Comparison of ENCODE assay signal across 22 cellular contexts in the genomic region with DNA sequence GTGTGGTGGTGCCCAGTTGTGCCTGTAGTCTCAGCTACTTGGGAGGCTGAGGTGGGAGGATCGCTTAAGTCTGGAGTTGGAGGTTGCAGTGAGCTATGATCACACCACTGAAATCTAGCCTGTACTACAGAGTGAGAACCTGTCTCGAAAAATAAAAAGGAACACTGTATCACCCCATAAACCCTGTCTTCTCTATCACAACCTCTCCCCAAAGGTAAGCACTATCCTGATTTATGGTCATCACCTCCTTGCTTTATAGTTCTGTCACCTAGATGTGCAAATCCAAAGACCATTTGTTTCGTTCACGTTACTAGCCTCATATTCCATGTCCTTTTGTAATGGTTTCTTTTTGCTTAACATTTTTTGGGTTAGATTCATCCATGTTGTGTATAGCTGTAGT. TPM values are rescaled to one million over a fixed set of nuclear protein-coding genes. Genes with fewer than 3 reads are reported as not detected.
DNase-seq lines count a peak whose midpoint lies in the region; ATAC-seq, FAIRE-seq and TF ChIP-seq lines count a peak whose summit lies in the region.
"Had no signal": no experiment of that assay in that cellular context is flagged by ENCODE, and none has a peak within 500 bp of the region (broad histone marks: within the 10 kb centered on the region; RNA-seq: fewer than 3 reads in every experiment).

No MANE protein-coding gene starts in this region.

- peaks cover 4% of the 10 kb centered on the region for H3K27me3 Mint-ChIP-seq in nephron progenitor cell (ENCODE audit: low read depth, poor library complexity)
- no peaks in the 10 kb centered on the region for H3K27me3 Mint-ChIP-seq in progenitor cell of endocrine pancreas

- no peak for TF ChIP-seq EP300 in K562 (IDR thresholded peaks at IDR 0.05; ENCODE audit: low read length)

- H2BK5ac ChIP-seq in mesenchymal stem cell (ENCODE audit: low read depth, low read length, poor library complexity, severe bottlenecking), result no peak overlapping the region

- ATAC-seq in K562, result no peak
- no peak for ATAC-seq in foreskin keratinocyte
- ATAC-seq: GM12878, HCT116 had no signal

- H3K27ac Mint-ChIP-seq in nephron progenitor cell (peak overlapping the region; percentile 13), progenitor cell of endocrine pancreas (no peak overlapping the region)
- H3K27ac Mint-ChIP-seq: CD4-positive, alpha-beta memory T cell had no signal

- no peak overlapping the region for H3K4ac ChIP-seq in mesenchymal stem cell (ENCODE audit: low read depth in 1 of 2, low read length in 2 of 2)

- no peak overlapping the region for H3K9ac ChIP-seq in K562 (ENCODE audit: insufficient read depth in 1 of 2, low read depth in 2 of 2, low read length in 2 of 2)
- no peak overlapping the region for H3K9ac ChIP-seq in mesenchymal stem cell (ENCODE audit: low read length)
- H3K9ac ChIP-seq: GM23248 had no signal

- WGBS in K562 (ENCODE audit: insufficient coverage, low coverage, missing lambda C conversion rate), result 10% methylated on average over 4 of the region's 4 CpGs
- WGBS in mesenchymal stem cell, result 90% methylated on average over 3 of the region's 4 CpGs

- TF ChIP-seq POLR2A in K562 (conservative IDR thresholded peaks at IDR 0.05), result no peak

- H4K20me1 ChIP-seq in K562 (replicated peaks; ENCODE audit: control insufficient read depth, insufficient read depth, low read length), result no peaks in the 10 kb centered on the region

- H3K4me3 Mint-ChIP-seq in nephron progenitor cell (no peak overlapping the region), progenitor cell of endocrine pancreas (ENCODE audit: low read depth) (no peak overlapping the region)
- H3K4me3 Mint-ChIP-seq: CD4-positive, alpha-beta memory T cell had no signal

- no peak overlapping the region for H2BK120ac ChIP-seq in mesenchymal stem cell (ENCODE audit: low read depth, low read length)

- no peaks in the 10 kb centered on the region for H3K9me1 ChIP-seq in K562 (ENCODE audit: control insufficient read depth, insufficient read depth, low read length)

- CTCF ChIA-PET in K562 (lab: Yijun Ruan, JAX; ENCODE audit: low intra/inter-chr PET ratio), result no interaction called here

- intact Hi-C loops in K562 (cut with micrococcal nuclease), result no loop called here

- H3K27me3 ChIP-seq in K562 (ENCODE audit: control insufficient read depth in 2 of 2, insufficient read depth in 2 of 2, low read length in 2 of 2), result no peaks in the 10 kb centered on the region
- H3K27me3 ChIP-seq in mesenchymal stem cell (ENCODE audit: control insufficient read depth in 1 of 2, insufficient read depth in 1 of 2, low read length in 2 of 2), result no peaks in the 10 kb centered on the region
- peaks cover 2% of the 10 kb centered on the region for H3K27me3 ChIP-seq in foreskin keratinocyte
- H3K27me3 ChIP-seq in HAP-1 (ENCODE audit: low read depth), result no peaks in the 10 kb centered on the region

- H3K18ac ChIP-seq in mesenchymal stem cell (ENCODE audit: low read depth in 1 of 2, low read length in 2 of 2), result no peak overlapping the region

- TF ChIP-seq RAD21 in K562 (CRISPR knock-in tag; conservative IDR thresholded peaks at IDR 0.05 in 1 of 2, IDR thresholded peaks at IDR 0.05 in 1 of 2), result no peak

- H3K36me3 Mint-ChIP-seq in nephron progenitor cell (ENCODE audit: low read depth), result no peaks in the 10 kb centered on the region
- H3K36me3 Mint-ChIP-seq in progenitor cell of endocrine pancreas (ENCODE audit: insufficient read depth), result no peaks in the 10 kb centered on the region
- H3K36me3 Mint-ChIP-seq: CD4-positive, alpha-beta memory T cell had no signal

- no peak overlapping the region for H3K23ac ChIP-seq in mesenchymal stem cell (ENCODE audit: low read length in 2 of 2)

- H3K9me3 Mint-ChIP-seq in nephron progenitor cell (peaks cover 27% of the 10 kb centered on the region), progenitor cell of endocrine pancreas (ENCODE audit: low read depth) (no peaks in the 10 kb centered on the region)

- H3K36me3 ChIP-seq in K562 (ENCODE audit: control insufficient read depth, insufficient read depth, low read length) (no peaks in the 10 kb centered on the region), mesenchymal stem cell (ENCODE audit: control insufficient read depth in 1 of 2, insufficient read depth in 2 of 2, low read depth in 1 of 2, low read length in 2 of 2) (no peaks in the 10 kb centered on the region), HAP-1 (replicated peaks) (no peaks in the 10 kb centered on the region)

- in situ Hi-C loops in K562 (cut with MboI) (no loop called here), HAP-1 (cut with MboI; ENCODE audit: low sequenced_read_pairs) (no loop called here)

- H3K27ac ChIP-seq in K562 (ENCODE audit: extremely low read depth, low read depth, low read length) (no peak overlapping the region), mesenchymal stem cell (ENCODE audit: low read length, poor library complexity, severe bottlenecking) (no peak overlapping the region), foreskin keratinocyte (no peak overlapping the region)
- H3K27ac ChIP-seq: GM23248 had no signal

- no peak overlapping the region for H2AK5ac ChIP-seq in mesenchymal stem cell (ENCODE audit: low read length, severe bottlenecking)

- H3K4me1 ChIP-seq in K562 (replicated peaks in 1 of 2; ENCODE audit: control insufficient read depth in 2 of 2, insufficient read depth in 2 of 2, low read length in 2 of 2) (peaks cover 0 to 6% of the 10 kb centered on the region in 2 experiments; a peak in 2 of 5 replicates), mesenchymal stem cell (ENCODE audit: control insufficient read depth, insufficient read depth, low read depth, low read length) (no peaks in the 10 kb centered on the region), foreskin keratinocyte (no peaks in the 10 kb centered on the region), HAP-1 (no peaks in the 10 kb centered on the region)
- H3K4me1 ChIP-seq: Caco-2 had no signal

- H3K79me1 ChIP-seq in mesenchymal stem cell (replicated peaks; ENCODE audit: low read length, poor library complexity, severe bottlenecking), result no peaks in the 10 kb centered on the region

- no peak for FAIRE-seq in K562 (lab: Jason Lieb, UNC)
- FAIRE-seq: GM12878, GM19239, H1 had no signal

- H2BK15ac ChIP-seq in mesenchymal stem cell (ENCODE audit: low read depth, poor library complexity, severe bottlenecking), result no peak overlapping the region

- H4K91ac ChIP-seq in mesenchymal stem cell (ENCODE audit: low read length), result no peak overlapping the region

- H3K4me1 Mint-ChIP-seq in nephron progenitor cell (no peaks in the 10 kb centered on the region), progenitor cell of endocrine pancreas (ENCODE audit: low read depth) (no peaks in the 10 kb centered on the region)

- H3K9me3 ChIP-seq in K562 (replicated peaks; ENCODE audit: control insufficient read depth, insufficient read depth, low read depth, low read length) (no peaks in the 10 kb centered on the region; the same call in 1 of the 2 replicates), mesenchymal stem cell (ENCODE audit: control insufficient read depth, low read length) (peaks cover 17% of the 10 kb centered on the region), HAP-1 (peaks cover 9% of the 10 kb centered on the region)

- H3K4me2 ChIP-seq in K562 (ENCODE audit: insufficient read depth, low read length) (no peak overlapping the region), mesenchymal stem cell (ENCODE audit: low read length, poor library complexity, severe bottlenecking) (no peak overlapping the region)

- no peaks in the 10 kb centered on the region for H3K79me2 ChIP-seq in K562 (ENCODE audit: control insufficient read depth, insufficient read depth, low read length)

- no peak for TF ChIP-seq CTCF in K562 (IDR thresholded peaks at IDR 0.05 in 2 of 3, conservative IDR thresholded peaks at IDR 0.05 in 1 of 3; ENCODE audit: insufficient read depth in 2 of 3, low read depth in 1 of 3, low read length in 3 of 3)
- no peak for TF ChIP-seq CTCF in nephron progenitor cell (IDR thresholded peaks at IDR 0.05)
- no peak for TF ChIP-seq CTCF in foreskin keratinocyte (conservative IDR thresholded peaks at IDR 0.05)
- no peak for TF ChIP-seq CTCF in progenitor cell of endocrine pancreas (IDR thresholded peaks at IDR 0.05; ENCODE audit: unreplicated experiment)

- no peak overlapping the region for H2AFZ ChIP-seq in K562 (ENCODE audit: low read depth, low read length)
- H2AFZ ChIP-seq in mesenchymal stem cell (ENCODE audit: low read depth, low read length), result peak overlapping the region; percentile 23
- H2AFZ ChIP-seq: GM23248 had no signal

- no TSS peak for BruUV-seq in K562 (replicated peaks; lab: Mats Ljungman, UMichigan)

- no peak for DNase-seq in K562 (ENCODE audit: extremely low read depth in 1 of 4, low spot score in 3 of 4)
- no peak for DNase-seq in mesenchymal stem cell
- no peak for DNase-seq in nephron progenitor cell
- DNase-seq in foreskin keratinocyte, result no peak
- DNase-seq in HAP-1 (ENCODE audit: low spot score in 2 of 2), result no peak
- DNase-seq in progenitor cell of endocrine pancreas (ENCODE audit: low spot score, unreplicated experiment), result no peak
- DNase-seq: 8988T; C1 segment of cervical spinal cord; Caco-2; CD4-positive, alpha-beta memory T cell; DMS 273 treated with DMSO at 0.1 percent for 48 hours; DMS79; EL; GDM1; GM23248; H7 had no signal

- no peak overlapping the region for H3K14ac ChIP-seq in mesenchymal stem cell (ENCODE audit: low read length in 2 of 2)

- H3K4me3 ChIP-seq in K562 (no peak overlapping the region), mesenchymal stem cell (ENCODE audit: insufficient read depth in 1 of 2, low read depth in 1 of 2, low read length in 2 of 2) (no peak overlapping the region), HAP-1 (no peak overlapping the region)
- H3K4me3 ChIP-seq: GM12878, GM23248 had no signal

- no peak overlapping the region for H4K8ac ChIP-seq in mesenchymal stem cell (ENCODE audit: low read length)

- POLR2A ChIA-PET in K562 (lab: Yijun Ruan, JAX), result no interaction called here

- H2BK12ac ChIP-seq in mesenchymal stem cell (ENCODE audit: low read length in 2 of 2), result no peak overlapping the region

RNA-seq across cellular contexts. Expression of a gene that starts 50.0 kb away (rescaled TPM):
- not detected in 2 replicates for total RNA-seq in K562 (2011; cell fraction: chromatin; rRNA removed; ENCODE audit: low replicate concordance)
- under 0.01 TPM in 1 of 2 replicates, not detected in the other for total RNA-seq in K562 (2011; cell fraction: nucleolus; rRNA removed)
- not detected in 2 replicates for total RNA-seq in K562 (2011; cell fraction: nucleoplasm; rRNA removed)
- 0.24 TPM in 1 of 2 replicates, not detected in the other for total RNA-seq in K562 (2014; rRNA removed)
- total RNA-seq in K562 (2014; rRNA removed; fragmentation: Illumina TruSeq; extraction: Trizol), result not detected in 2 replicates
- total RNA-seq in K562 (2015; rRNA removed; fragmentation: Illumina TruSeq; extraction: Trizol), result 0.07 TPM in 1 of 2 replicates, not detected in the other
- total RNA-seq in K562 (2021), result 0.11 TPM in 1 of 2 replicates, not detected in the other
- 0.08 and 0.16 TPM in 2 replicates for polyA plus RNA-seq in K562 (2011; rRNA removed)
- polyA plus RNA-seq in K562 (2011; cell fraction: cytosol; rRNA removed), result 0.04 TPM in 1 of 2 replicates, not detected in the other
- 0.07 TPM in 1 of 2 replicates, not detected in the other for polyA plus RNA-seq in K562 (2011; cell fraction: nucleus; rRNA removed)
- polyA plus RNA-seq in K562 (2012), result 0.11 and 0.13 TPM in 2 replicates
- polyA plus RNA-seq in K562 (2014; fragmentation: Illumina TruSeq; extraction: Trizol), result not detected in 2 replicates
- under 1 TPM; 0.30 to 0.35 TPM for polyA plus RNA-seq in K562 (2014; fragmentation: Nextera tagmentation; extraction: Ambion mirVana)
- polyA plus RNA-seq in K562 (2014; rRNA removed), result not detected in 2 replicates
- polyA minus RNA-seq in K562 (2011; rRNA and poly(A)+ RNA removed), result 0.46 TPM in 1 of 2 replicates, not detected in the other
- not detected in 2 replicates for polyA minus RNA-seq in K562 (2011; cell fraction: cytosol; rRNA and poly(A)+ RNA removed)
- polyA minus RNA-seq in K562 (2011; cell fraction: nucleus; rRNA and poly(A)+ RNA removed), result not detected in 2 replicates
- polyA plus RNA-seq in mesenchymal stem cell (2013, experiment 1 of 2), result 0.18 TPM
- polyA plus RNA-seq in mesenchymal stem cell (2013, experiment 2 of 2), result 0.08 TPM
- not detected in 2 replicates for total RNA-seq in foreskin keratinocyte
- not detected in 2 replicates for polyA plus RNA-seq in foreskin keratinocyte
- total RNA-seq in progenitor cell of endocrine pancreas, result 4.6 and 5.6 TPM in 2 replicates
- total RNA-seq: A673; CD4-positive, alpha-beta memory T cell; GM23248; H1; H7 had no signal
- polyA plus RNA-seq: BJ; CD4-positive, alpha-beta memory T cell; GM23248; H1 had no signal
